ENCODE assay signal across 8 cellular contexts in genomic region chr6:157823001-157823522, GRCh38. TPM values are rescaled to one million over a fixed set of nuclear protein-coding genes. Genes with fewer than 3 reads are reported as not detected.
DNase-seq lines count a peak whose midpoint lies in the region; ATAC-seq and TF ChIP-seq lines count a peak whose summit lies in the region.

TSS of gene SNX9 (plus strand) at chr6:157823246. CDS start at chr6:157823435, 189 bp downstream.

- BruUV-seq in A673 (replicated peaks; lab: Mats Ljungman, UMichigan), result no TSS peak

- peak; percentile 83 for DNase-seq in A673 (ENCODE audit: low spot score)
- peak; percentile 15 for DNase-seq in NCI-H526 treated with DMSO at 0.1 percent for 48 hours (lab: John Stamatoyannopoulos, UW)
- DNase-seq in activated CD8-positive, alpha-beta T cell treated with anti-CD3 and anti-CD28 coated beads, Interleukin-2, amount 10 ng/mL, durations not matched to agents 7 days and 5 days, result peak; percentile 66
- DNase-seq in effector CD8-positive, alpha-beta T cell (lab: John Stamatoyannopoulos, UW), result peak; percentile 45
- DNase-seq in lung microvascular endothelial cell (ENCODE audit: low read depth in 2 of 2), result peak; percentile 84
- peak; percentile 23 to 53 (median 35) for DNase-seq in stimulated activated CD4-positive, alpha-beta T cell treated with anti-CD3 and anti-CD28 coated beads, TNF-alpha, amount 100 ng/mL, for 4 hours (ENCODE audit: low read depth in 3 of 3)

- H3K36me3 ChIP-seq in A673 (ENCODE audit: insufficient read depth, low read length, poor library complexity, severe bottlenecking), result no peaks in the 10 kb centered on the region

- H3K9me3 ChIP-seq in A673 (ENCODE audit: low read depth, low read length, poor library complexity, severe bottlenecking), result no peaks in the 10 kb centered on the region

- peaks cover 5% of the 10 kb centered on the region for H3K4me1 ChIP-seq in A673 (ENCODE audit: insufficient read depth, low read length, poor library complexity, severe bottlenecking)

- H3K4me1 Mint-ChIP-seq in activated CD8-positive, alpha-beta T cell treated with anti-CD3 and anti-CD28 coated beads, Interleukin-2, amount 10 ng/mL, durations not matched to agents 7 days and 5 days (ENCODE audit: low read depth), result peaks cover 24% of the 10 kb centered on the region

- peak within 1 kb of the TSS; percentile 80 for H3K4me3 ChIP-seq in A673 (ENCODE audit: low read depth, low read length, poor library complexity, severe bottlenecking)

- ATAC-seq in GM18517 (IDR thresholded peaks at IDR 0.05; ENCODE audit: unreplicated experiment) (peak; percentile 53), HG03025 (IDR thresholded peaks at IDR 0.05; ENCODE audit: low FRiP score, unreplicated experiment) (peak; percentile 59)
- peak; percentile 79 for ATAC-seq in activated CD8-positive, alpha-beta T cell treated with anti-CD3 and anti-CD28 coated beads, Interleukin-2, amount 10 ng/mL, durations not matched to agents 7 days and 5 days

- H3K4me3 Mint-ChIP-seq in activated CD8-positive, alpha-beta T cell treated with anti-CD3 and anti-CD28 coated beads, Interleukin-2, amount 10 ng/mL, durations not matched to agents 7 days and 5 days, result peak within 1 kb of the TSS; percentile 79

- peak within 1 kb of the TSS; percentile 90 for H3K27ac ChIP-seq in A673 (ENCODE audit: low read depth, low read length, poor library complexity, severe bottlenecking)

- CTCF ChIA-PET in A673 (lab: Charles Lee), result no interaction called here
- CTCF ChIA-PET in activated CD8-positive, alpha-beta T cell treated with anti-CD3 and anti-CD28 coated beads, Interleukin-2, amount 10 ng/mL, durations not matched to agents 7 days and 5 days (lab: Charles Lee), result no interaction called here

- H3K27ac Mint-ChIP-seq in activated CD8-positive, alpha-beta T cell treated with anti-CD3 and anti-CD28 coated beads, Interleukin-2, amount 10 ng/mL, durations not matched to agents 7 days and 5 days, result peak within 1 kb of the TSS; percentile 81

- peaks cover 12% of the 10 kb centered on the region for H3K36me3 Mint-ChIP-seq in activated CD8-positive, alpha-beta T cell treated with anti-CD3 and anti-CD28 coated beads, Interleukin-2, amount 10 ng/mL, durations not matched to agents 7 days and 5 days (ENCODE audit: low read depth)

- intact Hi-C loops in A673 (cut with micrococcal nuclease; ENCODE audit: unreplicated experiment), result no loop called here

- TF ChIP-seq CTCF in A673 (conservative IDR thresholded peaks at IDR 0.05; ENCODE audit: low read depth, low read length), result no peak

- POLR2A ChIA-PET in A673 (lab: Charles Lee; ENCODE audit: low non-redundant PET), result no interaction called here
- POLR2A ChIA-PET in activated CD8-positive, alpha-beta T cell treated with anti-CD3 and anti-CD28 coated beads, Interleukin-2, amount 10 ng/mL, durations not matched to agents 7 days and 5 days (lab: Charles Lee), result interaction anchor here (1.0 kb wide), 1 partner anchor 61 kb away, joined by 4 read pairs; no protein-coding TSS in a partner anchor

- H3K9me3 Mint-ChIP-seq in activated CD8-positive, alpha-beta T cell treated with anti-CD3 and anti-CD28 coated beads, Interleukin-2, amount 10 ng/mL, durations not matched to agents 7 days and 5 days (ENCODE audit: insufficient read depth), result no peaks in the 10 kb centered on the region

- H3K27me3 Mint-ChIP-seq in activated CD8-positive, alpha-beta T cell treated with anti-CD3 and anti-CD28 coated beads, Interleukin-2, amount 10 ng/mL, durations not matched to agents 7 days and 5 days (ENCODE audit: low read depth), result peaks cover 31% of the 10 kb centered on the region

- no peaks in the 10 kb centered on the region for H3K27me3 ChIP-seq in A673 (replicated peaks; ENCODE audit: insufficient read depth, low read depth, low read length, poor library complexity)

RNA-seq across cellular contexts. Expression of gene SNX9, which starts in this region (rescaled TPM):
- 24.8 and 29.5 TPM in 2 replicates for total RNA-seq in A673 (2021)
- total RNA-seq in activated CD8-positive, alpha-beta T cell treated with anti-CD3 and anti-CD28 coated beads, Interleukin-2, amount 10 ng/mL, durations not matched to agents 7 days and 5 days, result 1 to 10 TPM; 9.1 to 9.2 TPM
- total RNA-seq in lung microvascular endothelial cell, result 31.6 and 50.8 TPM in 2 replicates

Comparison
In these comparisons a context has a peak if more than half of its experiments do, and no peak if none do; other contexts are left out.
1. Peak in every context shown above with its lines: DNase-seq, ATAC-seq, H3K4me3 ChIP-seq and H3K27ac ChIP-seq.
2. DNase-seq: peak in every context shown above with its lines; median percentile 84 in lung microvascular endothelial cell; 83 in A673; 66 in activated CD8-positive, alpha-beta T cell treated with anti-CD3 and anti-CD28 coated beads, Interleukin-2, amount 10 ng/mL, durations not matched to agents 7 days and 5 days; 45 in effector CD8-positive, alpha-beta T cell; 35 in stimulated activated CD4-positive, alpha-beta T cell treated with anti-CD3 and anti-CD28 coated beads, TNF-alpha, amount 100 ng/mL, for 4 hours; 15 in NCI-H526 treated with DMSO at 0.1 percent for 48 hours.